Comparison of ENCODE assay signal across 6 cellular contexts in the genomic region with DNA sequence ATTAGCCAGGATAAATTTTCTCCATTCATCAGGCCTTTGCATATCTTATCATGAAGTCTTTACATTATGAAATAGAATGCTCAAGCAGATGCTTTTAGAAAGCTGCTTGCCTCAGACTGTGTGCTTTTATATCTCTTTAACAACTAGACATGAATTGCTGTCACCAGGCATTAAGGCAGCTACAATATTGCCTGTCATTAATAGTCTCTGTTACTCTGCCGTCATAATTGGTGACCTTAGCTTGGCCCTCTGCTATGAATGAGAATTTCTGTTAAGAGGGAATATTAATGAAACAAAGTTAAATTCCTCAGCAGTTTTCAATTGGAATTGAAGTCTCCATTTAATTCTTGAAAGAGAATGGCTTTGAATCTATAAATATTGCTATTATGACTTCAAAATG.
"Had no signal": no experiment of that assay in that cellular context is flagged by ENCODE, and none has a peak within 500 bp of the region (broad histone marks: within the 10 kb centered on the region; RNA-seq: fewer than 3 reads in every experiment).

No MANE protein-coding gene starts in this region.

- H3K27ac ChIP-seq: HL-60 had no signal

- ATAC-seq: HepG2, K562 had no signal

- H3K4me3 ChIP-seq: K562 had no signal

- DNase-seq: IMR-90, KBM-7, KG1 had no signal
